ENCODE assay signal across 9 cellular contexts in the genomic region with DNA sequence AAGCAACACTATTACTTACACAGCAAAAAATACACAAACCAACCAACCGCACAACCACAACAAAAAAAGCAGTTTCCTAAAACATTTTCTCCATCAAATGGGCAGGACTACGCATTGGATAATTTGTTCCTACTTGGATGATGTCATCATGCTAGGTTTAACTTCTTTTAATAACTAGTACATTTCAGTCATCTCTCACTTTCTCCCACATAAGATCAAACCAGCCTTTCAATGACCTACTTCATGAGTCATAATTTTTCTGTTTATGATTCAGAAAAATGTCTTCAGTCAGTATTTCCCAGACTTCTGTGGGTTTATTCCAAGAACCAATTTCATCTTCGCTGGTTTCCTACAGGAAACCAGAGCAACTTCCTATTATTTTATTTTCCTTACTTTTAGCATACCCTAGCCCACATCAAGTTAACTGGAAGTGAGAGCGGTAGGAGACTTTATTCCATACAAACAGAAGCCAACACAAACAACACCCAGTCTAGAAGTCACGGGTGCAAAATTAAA.
DNase-seq lines count a peak whose midpoint lies in the region; ATAC-seq and TF ChIP-seq lines count a peak whose summit lies in the region.
"Had no signal": no experiment of that assay in that cellular context is flagged by ENCODE, and none has a peak within 500 bp of the region (broad histone marks: within the 10 kb centered on the region; RNA-seq: fewer than 3 reads in every experiment).

No MANE protein-coding gene starts in this region.

- no peak for TF ChIP-seq POLR2A in adrenal gland (IDR thresholded peaks at IDR 0.05)

- no peaks in the 10 kb centered on the region for H3K36me3 ChIP-seq in adrenal gland (replicated peaks in 1 of 2)

- H3K36me3 Mint-ChIP-seq in activated naive CD8-positive, alpha-beta T cell treated with anti-CD3 and anti-CD28 coated beads, Interleukin-2, amount 50 U/mL, for 24 hours (ENCODE audit: low read depth): peaks cover 29% of the 10 kb centered on the region

- TF ChIP-seq CTCF in GM10266 (IDR thresholded peaks at IDR 0.05; ENCODE audit: control insufficient read depth, insufficient read depth, low read depth, missing control alignments) (no peak), adrenal gland (IDR thresholded peaks at IDR 0.05) (no peak)

- H3K9me3 Mint-ChIP-seq in activated naive CD8-positive, alpha-beta T cell treated with anti-CD3 and anti-CD28 coated beads, Interleukin-2, amount 50 U/mL, for 24 hours: no peaks in the 10 kb centered on the region
- H3K9me3 Mint-ChIP-seq: neural crest cell had no signal

- H3K27me3 ChIP-seq in adrenal gland: no peaks in the 10 kb centered on the region

- peaks cover 33% of the 10 kb centered on the region for H3K4me1 Mint-ChIP-seq in activated naive CD8-positive, alpha-beta T cell treated with anti-CD3 and anti-CD28 coated beads, Interleukin-2, amount 50 U/mL, for 24 hours
- H3K4me1 Mint-ChIP-seq: neural crest cell had no signal

- H3K4me3 ChIP-seq in adrenal gland: peak overlapping the region in 1 of 4 donors; percentile 18

- 62 to 69% (median 68%) methylated on average over 5 of the region's 5 CpGs for WGBS in adrenal gland, 4 donors

- ATAC-seq in HG02642 (IDR thresholded peaks at IDR 0.05; ENCODE audit: poor library complexity, unreplicated experiment) (peak; percentile 36), HG03280 (IDR thresholded peaks at IDR 0.05; ENCODE audit: unreplicated experiment) (no peak), GM18909 (IDR thresholded peaks at IDR 0.05; ENCODE audit: poor library complexity, unreplicated experiment) (no peak)
- peak; percentile 89 for ATAC-seq in activated naive CD8-positive, alpha-beta T cell treated with anti-CD3 and anti-CD28 coated beads, Interleukin-2, amount 50 U/mL, for 24 hours

- H3K27ac ChIP-seq in adrenal gland: peak overlapping the region in 1 of 5 donors; percentile 34

- no peaks in the 10 kb centered on the region for H3K27me3 Mint-ChIP-seq in activated naive CD8-positive, alpha-beta T cell treated with anti-CD3 and anti-CD28 coated beads, Interleukin-2, amount 50 U/mL, for 24 hours

- intact Hi-C loops in adrenal gland (cut with DNase I): no loop called here

- DNase-seq in GM10266 (ENCODE audit: extremely low spot score): peak; percentile 64
- no peak for DNase-seq in activated naive CD8-positive, alpha-beta T cell treated with anti-CD3 and anti-CD28 coated beads, Interleukin-2, amount 50 U/mL, for 24 hours
- peak; percentile 36 to 95 for DNase-seq in lung microvascular endothelial cell (ENCODE audit: low read depth in 2 of 2)
- DNase-seq in adrenal gland: no peak
- DNase-seq in DMS153 treated with DMSO at 0.1 percent for 48 hours (lab: John Stamatoyannopoulos, UW; ENCODE audit: unreplicated experiment): no peak

- H3K27ac Mint-ChIP-seq in activated naive CD8-positive, alpha-beta T cell treated with anti-CD3 and anti-CD28 coated beads, Interleukin-2, amount 50 U/mL, for 24 hours: peak overlapping the region; percentile 93

- peak overlapping the region; percentile 74 for H3K4me3 Mint-ChIP-seq in activated naive CD8-positive, alpha-beta T cell treated with anti-CD3 and anti-CD28 coated beads, Interleukin-2, amount 50 U/mL, for 24 hours
- H3K4me3 Mint-ChIP-seq: neural crest cell had no signal

- peaks cover 0 to 12% of the 10 kb centered on the region in 2 donors for H3K4me1 ChIP-seq in adrenal gland (replicated peaks in 1 of 2)

- H3K9me3 ChIP-seq in adrenal gland (replicated peaks in 1 of 3): no peaks in the 10 kb centered on the region

Comparison
In these comparisons a context has a peak if more than half of its experiments do, and no peak if none do; other contexts are left out.
1. DNase-seq: peak in GM10266 (single experiment) and lung microvascular endothelial cell (2 of 2); none in activated naive CD8-positive, alpha-beta T cell treated with anti-CD3 and anti-CD28 coated beads, Interleukin-2, amount 50 U/mL, for 24 hours (single experiment), adrenal gland (0 of 7) and DMS153 treated with DMSO at 0.1 percent for 48 hours (single experiment).
2. ATAC-seq: peak in HG02642 (single experiment) and activated naive CD8-positive, alpha-beta T cell treated with anti-CD3 and anti-CD28 coated beads, Interleukin-2, amount 50 U/mL, for 24 hours (single experiment); none in HG03280 (single experiment) and GM18909 (single experiment).